1 cellular context compared by ENCODE assay signal in the genomic region with DNA sequence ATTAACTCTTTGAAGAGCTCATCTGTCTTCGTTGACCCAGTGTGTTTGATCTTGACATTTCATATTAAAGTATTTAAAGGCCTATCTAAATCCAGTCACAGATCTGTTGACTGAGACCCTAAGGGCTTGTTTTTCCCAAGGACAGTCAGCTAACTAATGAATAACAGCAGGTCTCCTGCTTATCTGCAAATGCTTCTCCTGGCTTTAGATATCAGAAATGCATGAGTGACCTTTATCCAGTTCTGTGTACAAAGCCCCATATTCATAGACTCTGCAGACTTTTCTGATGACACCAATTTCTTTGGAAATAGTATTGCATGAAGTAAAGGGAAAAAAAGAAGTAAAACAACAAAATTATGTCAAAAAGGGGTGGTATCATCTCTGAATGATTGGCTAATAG.
TF ChIP-seq lines count a peak whose summit lies in the region.

No MANE protein-coding gene starts in this region.

TF ChIP-seq in HepG2, 621 proteins besides CTCF, POLR2A, EP300 and RAD21 (continued from another document and continues in another):
- TF ChIP-seq, protein P1, sequence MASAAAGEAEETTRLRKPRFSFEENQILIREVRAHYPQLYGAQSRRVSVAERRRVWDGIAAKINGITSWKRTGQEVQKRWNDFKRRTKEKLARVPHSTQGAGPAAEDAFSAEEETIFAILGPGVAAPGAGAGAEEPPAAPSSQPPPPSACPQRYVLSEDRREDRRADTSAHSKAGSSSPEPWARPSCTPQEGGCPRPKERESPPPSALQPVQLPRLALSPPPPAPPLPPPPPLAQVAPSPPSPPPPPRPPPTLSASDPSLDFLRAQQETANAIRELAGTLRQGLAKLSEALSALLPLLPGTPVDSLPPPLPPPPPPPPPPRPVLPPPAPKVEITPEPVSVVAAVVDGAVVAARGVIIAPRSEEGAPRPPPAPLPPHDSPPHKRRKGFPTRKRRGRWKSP (CRISPR knock-in tag; IDR thresholded peaks at IDR 0.05), result no peak
- TF ChIP-seq HMG20B (CRISPR knock-in tag; conservative IDR thresholded peaks at IDR 0.05), result peak; percentile 48; the same call in 1 of the 2 replicates
- 0 out of 2 replicates have a peak, but pooled peaks have one; percentile 12 for TF ChIP-seq THAP11 (CRISPR knock-in tag; IDR thresholded peaks at IDR 0.05)
- TF ChIP-seq GATAD2A (CRISPR knock-in tag; IDR thresholded peaks at IDR 0.05), result peak; percentile 80
- no peak for TF ChIP-seq ZSCAN31 (CRISPR knock-in tag; IDR thresholded peaks at IDR 0.05; ENCODE audit: low read depth)
- no peak for TF ChIP-seq ZFP82 (CRISPR knock-in tag; IDR thresholded peaks at IDR 0.05; ENCODE audit: borderline replicate concordance)
- peak; percentile 67 for TF ChIP-seq HNF4A (CRISPR knock-in tag; IDR thresholded peaks at IDR 0.05)
- TF ChIP-seq PITX1 (CRISPR knock-in tag; IDR thresholded peaks at IDR 0.05), result 0 out of 2 replicates have a peak, but pooled peaks have one; percentile 54
- TF ChIP-seq PHF21A (CRISPR knock-in tag; IDR thresholded peaks at IDR 0.05), result peak; percentile 37; the same call in 1 of the 2 replicates
- no peak for TF ChIP-seq ZEB1 (IDR thresholded peaks at IDR 0.05; ENCODE audit: insufficient replicate concordance, low read depth)
- TF ChIP-seq SIX1 (CRISPR knock-in tag; IDR thresholded peaks at IDR 0.05; ENCODE audit: borderline replicate concordance), result peak; percentile 29; the same call in 1 of the 2 replicates
- no peak for TF ChIP-seq FOXP1 (IDR thresholded peaks at IDR 0.05)
- peak; percentile 51; the same call in 1 of the 2 replicates for TF ChIP-seq FOXP1 (CRISPR knock-in tag; IDR thresholded peaks at IDR 0.05)
- TF ChIP-seq SOX13 (IDR thresholded peaks at IDR 0.05), result no peak
- peak in 1 of 2 experiments; percentile 74; a peak in 2 of 4 replicates for TF ChIP-seq SOX13 (CRISPR knock-in tag; conservative IDR thresholded peaks at IDR 0.05 in 1 of 2, IDR thresholded peaks at IDR 0.05 in 1 of 2)
- TF ChIP-seq KAT7 (CRISPR knock-in tag; IDR thresholded peaks at IDR 0.05; ENCODE audit: borderline replicate concordance), result no peak
- TF ChIP-seq, protein P2, sequence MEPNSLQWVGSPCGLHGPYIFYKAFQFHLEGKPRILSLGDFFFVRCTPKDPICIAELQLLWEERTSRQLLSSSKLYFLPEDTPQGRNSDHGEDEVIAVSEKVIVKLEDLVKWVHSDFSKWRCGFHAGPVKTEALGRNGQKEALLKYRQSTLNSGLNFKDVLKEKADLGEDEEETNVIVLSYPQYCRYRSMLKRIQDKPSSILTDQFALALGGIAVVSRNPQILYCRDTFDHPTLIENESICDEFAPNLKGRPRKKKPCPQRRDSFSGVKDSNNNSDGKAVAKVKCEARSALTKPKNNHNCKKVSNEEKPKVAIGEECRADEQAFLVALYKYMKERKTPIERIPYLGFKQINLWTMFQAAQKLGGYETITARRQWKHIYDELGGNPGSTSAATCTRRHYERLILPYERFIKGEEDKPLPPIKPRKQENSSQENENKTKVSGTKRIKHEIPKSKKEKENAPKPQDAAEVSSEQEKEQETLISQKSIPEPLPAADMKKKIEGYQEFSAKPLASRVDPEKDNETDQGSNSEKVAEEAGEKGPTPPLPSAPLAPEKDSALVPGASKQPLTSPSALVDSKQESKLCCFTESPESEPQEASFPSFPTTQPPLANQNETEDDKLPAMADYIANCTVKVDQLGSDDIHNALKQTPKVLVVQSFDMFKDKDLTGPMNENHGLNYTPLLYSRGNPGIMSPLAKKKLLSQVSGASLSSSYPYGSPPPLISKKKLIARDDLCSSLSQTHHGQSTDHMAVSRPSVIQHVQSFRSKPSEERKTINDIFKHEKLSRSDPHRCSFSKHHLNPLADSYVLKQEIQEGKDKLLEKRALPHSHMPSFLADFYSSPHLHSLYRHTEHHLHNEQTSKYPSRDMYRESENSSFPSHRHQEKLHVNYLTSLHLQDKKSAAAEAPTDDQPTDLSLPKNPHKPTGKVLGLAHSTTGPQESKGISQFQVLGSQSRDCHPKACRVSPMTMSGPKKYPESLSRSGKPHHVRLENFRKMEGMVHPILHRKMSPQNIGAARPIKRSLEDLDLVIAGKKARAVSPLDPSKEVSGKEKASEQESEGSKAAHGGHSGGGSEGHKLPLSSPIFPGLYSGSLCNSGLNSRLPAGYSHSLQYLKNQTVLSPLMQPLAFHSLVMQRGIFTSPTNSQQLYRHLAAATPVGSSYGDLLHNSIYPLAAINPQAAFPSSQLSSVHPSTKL (CRISPR knock-in tag; IDR thresholded peaks at IDR 0.05), result peak; percentile 62; the same call in 1 of the 2 replicates
- TF ChIP-seq SOX5 (CRISPR knock-in tag; IDR thresholded peaks at IDR 0.05; ENCODE audit: borderline replicate concordance), result peak; percentile 16; the same call in 1 of the 2 replicates
- TF ChIP-seq, protein P3, sequence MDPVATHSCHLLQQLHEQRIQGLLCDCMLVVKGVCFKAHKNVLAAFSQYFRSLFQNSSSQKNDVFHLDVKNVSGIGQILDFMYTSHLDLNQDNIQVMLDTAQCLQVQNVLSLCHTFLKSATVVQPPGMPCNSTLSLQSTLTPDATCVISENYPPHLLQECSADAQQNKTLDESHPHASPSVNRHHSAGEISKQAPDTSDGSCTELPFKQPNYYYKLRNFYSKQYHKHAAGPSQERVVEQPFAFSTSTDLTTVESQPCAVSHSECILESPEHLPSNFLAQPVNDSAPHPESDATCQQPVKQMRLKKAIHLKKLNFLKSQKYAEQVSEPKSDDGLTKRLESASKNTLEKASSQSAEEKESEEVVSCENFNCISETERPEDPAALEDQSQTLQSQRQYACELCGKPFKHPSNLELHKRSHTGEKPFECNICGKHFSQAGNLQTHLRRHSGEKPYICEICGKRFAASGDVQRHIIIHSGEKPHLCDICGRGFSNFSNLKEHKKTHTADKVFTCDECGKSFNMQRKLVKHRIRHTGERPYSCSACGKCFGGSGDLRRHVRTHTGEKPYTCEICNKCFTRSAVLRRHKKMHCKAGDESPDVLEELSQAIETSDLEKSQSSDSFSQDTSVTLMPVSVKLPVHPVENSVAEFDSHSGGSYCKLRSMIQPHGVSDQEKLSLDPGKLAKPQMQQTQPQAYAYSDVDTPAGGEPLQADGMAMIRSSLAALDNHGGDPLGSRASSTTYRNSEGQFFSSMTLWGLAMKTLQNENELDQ (CRISPR knock-in tag; IDR thresholded peaks at IDR 0.05; ENCODE audit: borderline replicate concordance), result no peak
- TF ChIP-seq, protein P4, sequence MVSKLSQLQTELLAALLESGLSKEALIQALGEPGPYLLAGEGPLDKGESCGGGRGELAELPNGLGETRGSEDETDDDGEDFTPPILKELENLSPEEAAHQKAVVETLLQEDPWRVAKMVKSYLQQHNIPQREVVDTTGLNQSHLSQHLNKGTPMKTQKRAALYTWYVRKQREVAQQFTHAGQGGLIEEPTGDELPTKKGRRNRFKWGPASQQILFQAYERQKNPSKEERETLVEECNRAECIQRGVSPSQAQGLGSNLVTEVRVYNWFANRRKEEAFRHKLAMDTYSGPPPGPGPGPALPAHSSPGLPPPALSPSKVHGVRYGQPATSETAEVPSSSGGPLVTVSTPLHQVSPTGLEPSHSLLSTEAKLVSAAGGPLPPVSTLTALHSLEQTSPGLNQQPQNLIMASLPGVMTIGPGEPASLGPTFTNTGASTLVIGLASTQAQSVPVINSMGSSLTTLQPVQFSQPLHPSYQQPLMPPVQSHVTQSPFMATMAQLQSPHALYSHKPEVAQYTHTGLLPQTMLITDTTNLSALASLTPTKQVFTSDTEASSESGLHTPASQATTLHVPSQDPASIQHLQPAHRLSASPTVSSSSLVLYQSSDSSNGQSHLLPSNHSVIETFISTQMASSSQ (IDR thresholded peaks at IDR 0.05; ENCODE audit: low read depth), result 0 out of 2 replicates have a peak, but pooled peaks have one; percentile 25
- TF ChIP-seq, protein P4 (CRISPR knock-in tag; IDR thresholded peaks at IDR 0.05; ENCODE audit: borderline replicate concordance), result peak; percentile 64; the same call in 1 of the 2 replicates
- TF ChIP-seq MIXL1 (CRISPR knock-in tag; IDR thresholded peaks at IDR 0.05), result no peak
- no peak for TF ChIP-seq ZFP90 (CRISPR knock-in tag; IDR thresholded peaks at IDR 0.05; ENCODE audit: borderline replicate concordance)
- TF ChIP-seq TCF7 (IDR thresholded peaks at IDR 0.05; ENCODE audit: low read depth), result 0 out of 2 replicates have a peak, but pooled peaks have one; percentile 21
- 0 out of 2 replicates have a peak, but pooled peaks have one; percentile 5 for TF ChIP-seq NFYC (CRISPR knock-in tag; IDR thresholded peaks at IDR 0.05)
- no peak for TF ChIP-seq ZNF629 (CRISPR knock-in tag; conservative IDR thresholded peaks at IDR 0.05)
- TF ChIP-seq, protein P5, sequence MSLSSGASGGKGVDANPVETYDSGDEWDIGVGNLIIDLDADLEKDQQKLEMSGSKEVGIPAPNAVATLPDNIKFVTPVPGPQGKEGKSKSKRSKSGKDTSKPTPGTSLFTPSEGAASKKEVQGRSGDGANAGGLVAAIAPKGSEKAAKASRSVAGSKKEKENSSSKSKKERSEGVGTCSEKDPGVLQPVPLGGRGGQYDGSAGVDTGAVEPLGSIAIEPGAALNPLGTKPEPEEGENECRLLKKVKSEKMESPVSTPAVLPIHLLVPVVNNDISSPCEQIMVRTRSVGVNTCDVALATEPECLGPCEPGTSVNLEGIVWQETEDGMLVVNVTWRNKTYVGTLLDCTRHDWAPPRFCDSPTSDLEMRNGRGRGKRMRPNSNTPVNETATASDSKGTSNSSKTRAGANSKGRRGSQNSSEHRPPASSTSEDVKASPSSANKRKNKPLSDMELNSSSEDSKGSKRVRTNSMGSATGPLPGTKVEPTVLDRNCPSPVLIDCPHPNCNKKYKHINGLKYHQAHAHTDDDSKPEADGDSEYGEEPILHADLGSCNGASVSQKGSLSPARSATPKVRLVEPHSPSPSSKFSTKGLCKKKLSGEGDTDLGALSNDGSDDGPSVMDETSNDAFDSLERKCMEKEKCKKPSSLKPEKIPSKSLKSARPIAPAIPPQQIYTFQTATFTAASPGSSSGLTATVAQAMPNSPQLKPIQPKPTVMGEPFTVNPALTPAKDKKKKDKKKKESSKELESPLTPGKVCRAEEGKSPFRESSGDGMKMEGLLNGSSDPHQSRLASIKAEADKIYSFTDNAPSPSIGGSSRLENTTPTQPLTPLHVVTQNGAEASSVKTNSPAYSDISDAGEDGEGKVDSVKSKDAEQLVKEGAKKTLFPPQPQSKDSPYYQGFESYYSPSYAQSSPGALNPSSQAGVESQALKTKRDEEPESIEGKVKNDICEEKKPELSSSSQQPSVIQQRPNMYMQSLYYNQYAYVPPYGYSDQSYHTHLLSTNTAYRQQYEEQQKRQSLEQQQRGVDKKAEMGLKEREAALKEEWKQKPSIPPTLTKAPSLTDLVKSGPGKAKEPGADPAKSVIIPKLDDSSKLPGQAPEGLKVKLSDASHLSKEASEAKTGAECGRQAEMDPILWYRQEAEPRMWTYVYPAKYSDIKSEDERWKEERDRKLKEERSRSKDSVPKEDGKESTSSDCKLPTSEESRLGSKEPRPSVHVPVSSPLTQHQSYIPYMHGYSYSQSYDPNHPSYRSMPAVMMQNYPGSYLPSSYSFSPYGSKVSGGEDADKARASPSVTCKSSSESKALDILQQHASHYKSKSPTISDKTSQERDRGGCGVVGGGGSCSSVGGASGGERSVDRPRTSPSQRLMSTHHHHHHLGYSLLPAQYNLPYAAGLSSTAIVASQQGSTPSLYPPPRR (CRISPR knock-in tag; IDR thresholded peaks at IDR 0.05; ENCODE audit: borderline replicate concordance), result peak; percentile 68; the same call in 1 of the 2 replicates
- peak; percentile 63 for TF ChIP-seq FOXA3 (CRISPR knock-in tag; IDR thresholded peaks at IDR 0.05)
- TF ChIP-seq NCOR1 (IDR thresholded peaks at IDR 0.05; ENCODE audit: borderline replicate concordance, low read length), result peak; percentile 61; the same call in 1 of the 2 replicates
- TF ChIP-seq, protein P6, sequence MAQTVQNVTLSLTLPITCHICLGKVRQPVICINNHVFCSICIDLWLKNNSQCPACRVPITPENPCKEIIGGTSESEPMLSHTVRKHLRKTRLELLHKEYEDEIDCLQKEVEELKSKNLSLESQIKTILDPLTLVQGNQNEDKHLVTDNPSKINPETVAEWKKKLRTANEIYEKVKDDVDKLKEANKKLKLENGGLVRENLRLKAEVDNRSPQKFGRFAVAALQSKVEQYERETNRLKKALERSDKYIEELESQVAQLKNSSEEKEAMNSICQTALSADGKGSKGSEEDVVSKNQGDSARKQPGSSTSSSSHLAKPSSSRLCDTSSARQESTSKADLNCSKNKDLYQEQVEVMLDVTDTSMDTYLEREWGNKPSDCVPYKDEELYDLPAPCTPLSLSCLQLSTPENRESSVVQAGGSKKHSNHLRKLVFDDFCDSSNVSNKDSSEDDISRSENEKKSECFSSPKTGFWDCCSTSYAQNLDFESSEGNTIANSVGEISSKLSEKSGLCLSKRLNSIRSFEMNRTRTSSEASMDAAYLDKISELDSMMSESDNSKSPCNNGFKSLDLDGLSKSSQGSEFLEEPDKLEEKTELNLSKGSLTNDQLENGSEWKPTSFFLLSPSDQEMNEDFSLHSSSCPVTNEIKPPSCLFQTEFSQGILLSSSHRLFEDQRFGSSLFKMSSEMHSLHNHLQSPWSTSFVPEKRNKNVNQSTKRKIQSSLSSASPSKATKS (CRISPR knock-in tag; IDR thresholded peaks at IDR 0.05), result no peak
- no peak for TF ChIP-seq GATA4 (IDR thresholded peaks at IDR 0.05; ENCODE audit: borderline replicate concordance, low read depth)
- TF ChIP-seq, protein P7, sequence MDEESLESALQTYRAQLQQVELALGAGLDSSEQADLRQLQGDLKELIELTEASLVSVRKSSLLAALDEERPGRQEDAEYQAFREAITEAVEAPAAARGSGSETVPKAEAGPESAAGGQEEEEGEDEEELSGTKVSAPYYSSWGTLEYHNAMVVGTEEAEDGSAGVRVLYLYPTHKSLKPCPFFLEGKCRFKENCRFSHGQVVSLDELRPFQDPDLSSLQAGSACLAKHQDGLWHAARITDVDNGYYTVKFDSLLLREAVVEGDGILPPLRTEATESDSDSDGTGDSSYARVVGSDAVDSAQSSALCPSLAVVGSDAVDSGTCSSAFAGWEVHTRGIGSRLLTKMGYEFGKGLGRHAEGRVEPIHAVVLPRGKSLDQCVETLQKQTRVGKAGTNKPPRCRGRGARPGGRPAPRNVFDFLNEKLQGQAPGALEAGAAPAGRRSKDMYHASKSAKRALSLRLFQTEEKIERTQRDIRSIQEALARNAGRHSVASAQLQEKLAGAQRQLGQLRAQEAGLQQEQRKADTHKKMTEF (CRISPR knock-in tag; IDR thresholded peaks at IDR 0.05), result 0 out of 2 replicates have a peak, but pooled peaks have one; percentile 38
- no peak for TF ChIP-seq NKX3-1 (CRISPR knock-in tag; IDR thresholded peaks at IDR 0.05)
- peak; percentile 64; the same call in 1 of the 2 replicates for TF ChIP-seq IRF2 (CRISPR knock-in tag; IDR thresholded peaks at IDR 0.05)
- peak; percentile 48; the same call in 1 of the 2 replicates for TF ChIP-seq ZNF652 (CRISPR knock-in tag; IDR thresholded peaks at IDR 0.05; ENCODE audit: borderline replicate concordance, low read depth)
- TF ChIP-seq SRSF9 (IDR thresholded peaks at IDR 0.05; ENCODE audit: borderline replicate concordance, insufficient read depth, low read depth, low read length, poor library complexity, severe bottlenecking), result no peak
- TF ChIP-seq TOE1 (CRISPR knock-in tag; IDR thresholded peaks at IDR 0.05), result peak; percentile 24; the same call in 1 of the 2 replicates
